Comparison of ENCODE assay signal across 8 cellular contexts in genomic region chr6:88963139-88964090, GRCh38. TPM values are rescaled to one million over a fixed set of nuclear protein-coding genes. Genes with fewer than 3 reads are reported as not detected.
A peak's percentile ranks its signal among the peaks of the same experiment; 100 is the strongest.
DNase-seq lines count a peak whose midpoint lies in the region; ATAC-seq, FAIRE-seq and TF ChIP-seq lines count a peak whose summit lies in the region.

RNGTT (minus strand) TSS chr6:88963618; CDS start chr6:88963409, 209 bp downstream.

- peak; percentile 90 for DNase-seq in GM12891 (ENCODE audit: insufficient read length, low spot score)
- DNase-seq in NCI-H1436 treated with DMSO at 0.1 percent for 48 hours (lab: John Stamatoyannopoulos, UW), result peak; percentile 94
- peak; percentile 91 to 98 (median 95) for DNase-seq in T-cell
- peak; percentile 98 to 99 (median 99) for DNase-seq in adrenal gland
- peak; percentile 99 for DNase-seq in heart left ventricle
- peak; percentile 98 for DNase-seq in pons (ENCODE audit: low spot score)
- DNase-seq in type B pancreatic cell (ENCODE audit: extremely low spot score, unreplicated experiment), result peak; percentile 99

- H3K27me3 ChIP-seq in adrenal gland (no peaks in the 10 kb centered on the region), heart left ventricle (no peaks in the 10 kb centered on the region)

- H3K27ac Mint-ChIP-seq in T-cell, result peak within 1 kb of the TSS; percentile 74 to 95
- peak within 1 kb of the TSS; percentile 89 for H3K27ac Mint-ChIP-seq in type B pancreatic cell

- H3K27me3 Mint-ChIP-seq in T-cell (no peaks in the 10 kb centered on the region), type B pancreatic cell (no peaks in the 10 kb centered on the region)

- H3K36me3 Mint-ChIP-seq in T-cell, result peaks cover 7% of the 10 kb centered on the region
- peaks cover 6% of the 10 kb centered on the region for H3K36me3 Mint-ChIP-seq in type B pancreatic cell

- peak in 1 of 6 experiments; percentile 14 for TF ChIP-seq CTCF in adrenal gland (IDR thresholded peaks at IDR 0.05)
- TF ChIP-seq CTCF in heart left ventricle (IDR thresholded peaks at IDR 0.05), result peak in 2 of 12 donors; percentile 9 to 16
- TF ChIP-seq CTCF in type B pancreatic cell (conservative IDR thresholded peaks at IDR 0.05), result no peak

- POLR2A ChIA-PET in T-cell (lab: Charles Lee), result interaction anchor here (0.5 to 1.9 kb wide), 10 partner anchors 10 to 1768 kb away, joined by 3 to 17 read pairs (median 4); partner anchors contain the start of gene PNRC1 (in 2 of the 2)

- peaks cover 45 to 55% (median 48%) of the 10 kb centered on the region in 3 donors for H3K4me1 Mint-ChIP-seq in T-cell
- H3K4me1 Mint-ChIP-seq in type B pancreatic cell (ENCODE audit: unreplicated experiment), result peaks cover 11% of the 10 kb centered on the region

- CTCF ChIA-PET in T-cell (lab: Charles Lee), result interaction anchor here (0.6 to 1.4 kb wide), 10 partner anchors 19 to 694 kb away, joined by 3 to 13 read pairs (median 4); partner anchors contain the start of gene PNRC1 (in 1 of the 2)

- WGBS in adrenal gland, 4 donors, result 0 to 1% (median 0%) methylated on average over 31 to 74 of the region's 74 CpGs
- WGBS in heart left ventricle, 4 donors, result 0 to 1% (median 1%) methylated on average over 64 to 74 of the region's 74 CpGs

- H3K4me1 ChIP-seq in adrenal gland (replicated peaks in 1 of 2) (peaks cover 8 to 20% of the 10 kb centered on the region in 2 donors), heart left ventricle (peaks cover 0 to 23% (median 16%) of the 10 kb centered on the region in 12 donors)

- H3K4me3 Mint-ChIP-seq in T-cell (peak within 1 kb of the TSS; percentile 98 to 99 (median 98)), type B pancreatic cell (peak within 1 kb of the TSS; percentile 93)

- H3K36me3 ChIP-seq in adrenal gland (replicated peaks in 1 of 2) (no peaks in the 10 kb centered on the region), heart left ventricle (no peaks in the 10 kb centered on the region)

- peak within 1 kb of the TSS; percentile 33 to 98 (median 95) for H3K4me3 ChIP-seq in adrenal gland
- H3K4me3 ChIP-seq in heart left ventricle, result peak within 1 kb of the TSS; percentile 67 to 99 (median 96)

- peak; percentile 98 for ATAC-seq in HG02840 (IDR thresholded peaks at IDR 0.05; ENCODE audit: low FRiP score, unreplicated experiment)
- peak; percentile 99 to 100 (median 100) for ATAC-seq in T-cell (replicated peaks in 1 of 4)
- ATAC-seq in heart left ventricle, result peak; percentile 100

- H3K9me3 Mint-ChIP-seq in T-cell (no peaks in the 10 kb centered on the region), type B pancreatic cell (peaks cover 4% of the 10 kb centered on the region)

- intact Hi-C loops in adrenal gland (cut with DNase I) (no loop called here), heart left ventricle (cut with DNase I) (loop anchor here in 1 of 10 donors (1.0 kb wide), 1 partner anchor 117 kb away; the partner anchor contains the start of gene PNRC1)

- H3K27ac ChIP-seq in adrenal gland (peak within 1 kb of the TSS; percentile 66 to 95 (median 79)), heart left ventricle (peak within 1 kb of the TSS in 11 of 12 donors; percentile 67 to 92 (median 87))

- TF ChIP-seq POLR2A in GM12891 (IDR thresholded peaks at IDR 0.05; ENCODE audit: low read depth, low read length) (peak; percentile 75), adrenal gland (IDR thresholded peaks at IDR 0.05) (peak; percentile 37 to 60), heart left ventricle (IDR thresholded peaks at IDR 0.05) (peak in 1 of 2 donors; percentile 69)

- peaks cover 0 to 9% (median 0%) of the 10 kb centered on the region in 3 donors for H3K9me3 ChIP-seq in adrenal gland (replicated peaks in 1 of 3)
- H3K9me3 ChIP-seq in heart left ventricle, result peaks cover 0 to 19% (median 8%) of the 10 kb centered on the region in 12 donors

- peak; percentile 96 for FAIRE-seq in GM12891 (lab: Jason Lieb, UNC)

TF ChIP-seq in GM12891, 5 proteins besides CTCF, POLR2A, EP300 and RAD21:
- TF ChIP-seq POU2F2 (IDR thresholded peaks at IDR 0.05; ENCODE audit: low read depth, low read length) (no peak), SPI1 (IDR thresholded peaks at IDR 0.05; ENCODE audit: low read depth, low read length) (peak; percentile 56), POLR2AphosphoS5 (IDR thresholded peaks at IDR 0.05; ENCODE audit: low read depth, low read length) (peak; percentile 79)

RNA-seq across cellular contexts. Expression of gene RNGTT, which starts in this region (rescaled TPM):
- polyA plus RNA-seq in GM12891 (2012; ENCODE audit: low read depth, missing spikeins), result 12.9 TPM
- 10 to 100 TPM; 16.6 to 22.2 (median 17.5) TPM for total RNA-seq in T-cell
- 10 to 100 TPM in 7 of 8 donors, 1 to 10 TPM in 1; 6.9 to 24.6 (median 14.2) TPM for total RNA-seq in adrenal gland
- 10 to 100 TPM in 1 of 3 donors, 1 to 10 TPM in 2; 2.6 to 17.9 (median 4.1) TPM for polyA plus RNA-seq in adrenal gland
- total RNA-seq in heart left ventricle, result 10 to 100 TPM in 2 of 9 donors, 1 to 10 TPM in 7; 5.7 to 11.6 (median 9.1) TPM
- 1 to 10 TPM; 2.6 to 9.5 TPM for polyA plus RNA-seq in heart left ventricle
- total RNA-seq in type B pancreatic cell (ENCODE audit: low replicate concordance), result 12.1 and 13.4 TPM in 2 replicates

Comparison
In these comparisons a context has a peak if more than half of its experiments do, and no peak if none do; other contexts are left out.
1. Peak in every context shown above with its lines: DNase-seq, ATAC-seq, H3K4me3 ChIP-seq and H3K27ac ChIP-seq.